In genomic region chr5:57442080-57442839, GRCh38 we compare ENCODE assay signal across 11 cellular contexts. TPM values are rescaled to one million over a fixed set of nuclear protein-coding genes. Genes with fewer than 3 reads are reported as not detected.
A peak's percentile ranks its signal among the peaks of the same experiment; 100 is the strongest.
DNase-seq lines count a peak whose midpoint lies in the region; ATAC-seq and TF ChIP-seq lines count a peak whose summit lies in the region.
"Had no signal": no experiment of that assay in that cellular context is flagged by ENCODE, and none has a peak within 500 bp of the region (broad histone marks: within the 10 kb centered on the region; RNA-seq: fewer than 3 reads in every experiment).

No MANE protein-coding gene starts in this region.

- DNase-seq in mammary epithelial cell (peak; percentile 60), sciatic nerve (ENCODE audit: low spot score) (no peak), epidermal melanocyte (ENCODE audit: insufficient read length, low spot score) (no peak), ACHN (no peak)
- DNase-seq in effector CD8-positive, alpha-beta T cell (lab: John Stamatoyannopoulos, UW) = no peak
- DNase-seq: cerebellar nuclear complex, upper lobe of left lung had no signal

- no TSS peak for BruUV-seq in mammary epithelial cell (replicated peaks; lab: Mats Ljungman, UMichigan)

- H3K27ac ChIP-seq in mammary epithelial cell (ENCODE audit: insufficient read depth, low read depth, low read length) = no peak overlapping the region
- H3K27ac ChIP-seq: upper lobe of left lung had no signal

- intact Hi-C loops in mammary epithelial cell (cut with micrococcal nuclease) (no loop called here), sciatic nerve (cut with DNase I) (no loop called here)

- peak overlapping the region; percentile 15 for H3K4me2 ChIP-seq in mammary epithelial cell (ENCODE audit: insufficient read depth, low read depth, low read length)

- H2AFZ ChIP-seq in mammary epithelial cell (ENCODE audit: low read depth, low read length) = peak overlapping the region; percentile 34

- CTCF ChIA-PET in mammary epithelial cell (lab: Charles Lee; ENCODE audit: low non-redundant PET) = no interaction called here

- no peak overlapping the region for H3K4me3 ChIP-seq in mammary epithelial cell (replicated peaks in 1 of 3; ENCODE audit: insufficient read depth in 1 of 3, low read depth in 2 of 3, low read length in 3 of 3)
- H3K4me3 ChIP-seq: upper lobe of left lung had no signal

- no peaks in the 10 kb centered on the region for H3K36me3 ChIP-seq in mammary epithelial cell (ENCODE audit: insufficient read depth, low read length)
- H3K36me3 ChIP-seq: upper lobe of left lung had no signal

- WGBS in mammary epithelial cell (ENCODE audit: low coverage, missing lambda C conversion rate) = 50% methylated on average over 4 of the region's 4 CpGs

- no peaks in the 10 kb centered on the region for H3K9me3 ChIP-seq in mammary epithelial cell (replicated peaks; ENCODE audit: insufficient read depth, low read length)
- H3K9me3 ChIP-seq: upper lobe of left lung had no signal

- H3K4me1 ChIP-seq in mammary epithelial cell (ENCODE audit: insufficient read depth, low read length) = peaks cover 23% of the 10 kb centered on the region

- H3K79me2 ChIP-seq in mammary epithelial cell (ENCODE audit: insufficient read depth, low read length) = no peaks in the 10 kb centered on the region

- ATAC-seq in GM18519 (IDR thresholded peaks at IDR 0.05; ENCODE audit: low FRiP score, unreplicated experiment) = peak; percentile 59
- ATAC-seq in HG03342 (IDR thresholded peaks at IDR 0.05; ENCODE audit: unreplicated experiment) = peak; percentile 64
- ATAC-seq in sciatic nerve = peak; percentile 65
- no peak for ATAC-seq in HG03460 (IDR thresholded peaks at IDR 0.05; ENCODE audit: unreplicated experiment)

- H4K20me1 ChIP-seq in mammary epithelial cell (ENCODE audit: insufficient read depth, low read length) = no peaks in the 10 kb centered on the region

- no peaks in the 10 kb centered on the region for H3K27me3 ChIP-seq in mammary epithelial cell (ENCODE audit: insufficient read depth, low read length)
- H3K27me3 ChIP-seq: upper lobe of left lung had no signal

- TF ChIP-seq CTCF in mammary epithelial cell (conservative IDR thresholded peaks at IDR 0.05 in 1 of 2, IDR thresholded peaks at IDR 0.05 in 1 of 2; ENCODE audit: extremely low read depth in 1 of 2, insufficient read depth in 1 of 2, low read depth in 1 of 2, low read length in 2 of 2) = no peak

- in situ Hi-C loops in mammary epithelial cell (cut with MboI; ENCODE audit: low sequenced_read_pairs in 2 of 2) = no loop called here
- in situ Hi-C loops in ACHN (cut with HindIII; ENCODE audit: low pct_ligation_motif_present, low pct_unique_long_range_greater_than_20kb, low sequenced_read_pairs) = no loop called here

- H3K9ac ChIP-seq in mammary epithelial cell (ENCODE audit: insufficient read depth, low read length) = no peak overlapping the region

- dilution Hi-C loops in mammary epithelial cell (cut with HindIII; ENCODE audit: low sequenced_read_pairs) = no loop called here

RNA-seq across cellular contexts. Expression of gene ACTBL2, which starts 40.4 kb away (rescaled TPM):
- total RNA-seq in mammary epithelial cell (under 1 TPM; 0.16 to 0.50 TPM), sciatic nerve (not detected)
- polyA plus RNA-seq in mammary epithelial cell = 0.10 TPM
- not detected for polyA minus RNA-seq in mammary epithelial cell
- total RNA-seq: neural crest cell, upper lobe of left lung had no signal
